ENCODE assay signal across 1 cellular context in the genomic region with DNA sequence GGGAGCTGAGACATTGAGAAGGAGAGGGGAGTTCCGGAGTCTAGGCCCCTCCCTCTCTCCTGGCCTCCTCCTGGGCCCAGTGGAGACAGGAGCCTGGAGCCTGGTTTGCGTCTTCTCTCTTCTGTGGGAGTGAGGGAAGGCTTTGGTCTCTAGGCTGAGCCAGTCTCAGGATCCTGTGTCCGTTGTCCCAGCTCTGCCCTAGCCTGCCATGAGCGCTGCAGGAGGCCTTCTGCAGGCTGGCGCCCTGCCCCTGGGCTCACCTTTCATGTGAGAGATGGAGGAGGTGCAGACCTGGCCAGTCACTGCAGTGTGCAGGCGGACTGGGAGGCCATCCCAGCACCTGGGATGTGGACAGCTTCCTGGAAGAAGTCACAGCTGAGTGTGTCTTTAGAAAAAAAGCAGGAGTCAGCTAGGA.
TF ChIP-seq lines count a peak whose summit lies in the region.

No MANE protein-coding gene starts in this region.

TF ChIP-seq in GM23338, 12 proteins besides CTCF, POLR2A, EP300 and RAD21 (continued from another document):
- TF ChIP-seq REST (IDR thresholded peaks at IDR 0.05; ENCODE audit: unreplicated experiment) (no peak), ZNF462 (CRISPR knock-in tag; IDR thresholded peaks at IDR 0.05) (no peak), EZH2phosphoT487 (IDR thresholded peaks at IDR 0.05; ENCODE audit: unreplicated experiment) (no peak), JUNB (IDR thresholded peaks at IDR 0.05; ENCODE audit: unreplicated experiment) (no peak), ZNF331 (CRISPR knock-in tag; IDR thresholded peaks at IDR 0.05; ENCODE audit: low read depth) (no peak), ZNF114 (CRISPR knock-in tag; IDR thresholded peaks at IDR 0.05) (no peak), CREB1 (CRISPR knock-in tag; IDR thresholded peaks at IDR 0.05; ENCODE audit: low read depth) (no peak), POLR2AphosphoS5 (IDR thresholded peaks at IDR 0.05; ENCODE audit: low read depth) (no peak)
